Comparison of ENCODE assay signal across 12 cellular contexts in genomic region chr9:136655244-136656225, GRCh38. TPM values are rescaled to one million over a fixed set of nuclear protein-coding genes. Genes with fewer than 3 reads are reported as not detected.
DNase-seq lines count a peak whose midpoint lies in the region; ATAC-seq and TF ChIP-seq lines count a peak whose summit lies in the region.
"Had no signal": no experiment of that assay in that cellular context is flagged by ENCODE, and none has a peak within 500 bp of the region (broad histone marks: within the 10 kb centered on the region; RNA-seq: fewer than 3 reads in every experiment).

No MANE protein-coding gene starts in this region.

- intact Hi-C loops in PC-9 (cut with micrococcal nuclease; ENCODE audit: unreplicated experiment) (no loop called here), esophagus squamous epithelium (cut with DNase I) (no loop called here), Calu3 (cut with micrococcal nuclease; ENCODE audit: unreplicated experiment) (no loop called here)

- H3K4me3 ChIP-seq in BLaER1 treated with 17β-estradiol and CSF1 and Interleukin-3, amounts not matched to agents 10 nM and 100 nM: peak overlapping the region in 9 of 10 experiments; percentile 7 to 61 (median 28); a peak in 13 of 20 replicates
- H3K4me3 ChIP-seq in PC-9: no peak overlapping the region
- H3K4me3 ChIP-seq in esophagus squamous epithelium: peak overlapping the region in 1 of 4 donors; percentile 34
- H3K4me3 ChIP-seq in osteoblast (ENCODE audit: insufficient read depth, low read length): peak overlapping the region; percentile 19
- no peak overlapping the region for H3K4me3 ChIP-seq in brain microvascular endothelial cell (ENCODE audit: low read depth, low read length)

- POLR2A ChIA-PET in PC-9 (lab: Charles Lee; ENCODE audit: unreplicated experiment): no interaction called here

- H3K36me3 Mint-ChIP-seq in Calu3 (ENCODE audit: insufficient read depth, unreplicated experiment): no peaks in the 10 kb centered on the region
- H3K36me3 Mint-ChIP-seq: brain had no signal

- H3K27me3 Mint-ChIP-seq in Calu3 (ENCODE audit: unreplicated experiment): peaks cover 22% of the 10 kb centered on the region

- H3K4me2 ChIP-seq in BLaER1 treated with 17β-estradiol and CSF1 and Interleukin-3, amounts not matched to agents 10 nM and 100 nM: peak overlapping the region; percentile 85 to 100 (median 98)
- H3K4me2 ChIP-seq in PC-9 (peak overlapping the region; percentile 42; the same call in 1 of the 2 replicates), osteoblast (ENCODE audit: insufficient read depth, low read length) (peak overlapping the region; percentile 32)

- in situ Hi-C loops in brain microvascular endothelial cell (cut with HindIII; ENCODE audit: low pct_ligation_motif_present, low sequenced_read_pairs): no loop called here

- WGBS in esophagus squamous epithelium, 2 donors: 37 to 49% methylated on average over 10 to 11 of the region's 25 CpGs

- H3K4me3 Mint-ChIP-seq in Calu3 (ENCODE audit: low read depth, unreplicated experiment): no peak overlapping the region
- H3K4me3 Mint-ChIP-seq: brain had no signal

- no peak for TF ChIP-seq CTCF in PC-9 (conservative IDR thresholded peaks at IDR 0.05)
- TF ChIP-seq CTCF in esophagus squamous epithelium (IDR thresholded peaks at IDR 0.05): no peak
- TF ChIP-seq CTCF in osteoblast (IDR thresholded peaks at IDR 0.05; ENCODE audit: extremely low read depth, low read depth, low read length): no peak
- no peak for TF ChIP-seq CTCF in Calu3 (IDR thresholded peaks at IDR 0.05; ENCODE audit: unreplicated experiment)
- no peak for TF ChIP-seq CTCF in brain microvascular endothelial cell (IDR thresholded peaks at IDR 0.05; ENCODE audit: low read depth, low read length, missing control alignments)

- H3K27ac ChIP-seq in BLaER1 treated with 17β-estradiol and CSF1 and Interleukin-3, amounts not matched to agents 10 nM and 100 nM: peak overlapping the region; percentile 35 to 77 (median 64); a peak in 20 of 22 replicates
- H3K27ac ChIP-seq in PC-9: no peak overlapping the region
- H3K27ac ChIP-seq in esophagus squamous epithelium: peak overlapping the region; percentile 30 to 84 (median 58)
- no peak overlapping the region for H3K27ac ChIP-seq in osteoblast (ENCODE audit: low read depth, low read length)
- H3K27ac ChIP-seq in brain microvascular endothelial cell: no peak overlapping the region

- BruUV-seq in PC-9 (replicated peaks; lab: Mats Ljungman, UMichigan) (no TSS peak), Calu3 (replicated peaks; lab: Mats Ljungman, UMichigan) (no TSS peak)

- no peaks in the 10 kb centered on the region for H3K9me3 ChIP-seq in BLaER1 treated with 17β-estradiol and CSF1 and Interleukin-3, amounts not matched to agents 10 nM and 100 nM (replicated peaks in 1 of 11)
- no peaks in the 10 kb centered on the region for H3K9me3 ChIP-seq in PC-9 (ENCODE audit: insufficient read depth, low read depth)
- no peaks in the 10 kb centered on the region for H3K9me3 ChIP-seq in esophagus squamous epithelium
- no peaks in the 10 kb centered on the region for H3K9me3 ChIP-seq in osteoblast (ENCODE audit: low read depth, low read length)

- no peak for ATAC-seq in HG03565 (IDR thresholded peaks at IDR 0.05; ENCODE audit: unreplicated experiment)

- TF ChIP-seq POLR2A in esophagus squamous epithelium (IDR thresholded peaks at IDR 0.05): no peak

- 0 out of 2 replicates have a peak overlapping the region, but pooled peaks have one; percentile 68 for H2AFZ ChIP-seq in PC-9
- H2AFZ ChIP-seq in osteoblast (ENCODE audit: low read length): peak overlapping the region; percentile 70

- no peaks in the 10 kb centered on the region for H3K36me3 ChIP-seq in BLaER1 treated with 17β-estradiol and CSF1 and Interleukin-3, amounts not matched to agents 10 nM and 100 nM
- H3K36me3 ChIP-seq in PC-9 (ENCODE audit: low read depth) (no peaks in the 10 kb centered on the region), esophagus squamous epithelium (no peaks in the 10 kb centered on the region), osteoblast (ENCODE audit: insufficient read depth, low read length) (no peaks in the 10 kb centered on the region), brain microvascular endothelial cell (replicated peaks) (no peaks in the 10 kb centered on the region)

- no peaks in the 10 kb centered on the region for H3K4me1 Mint-ChIP-seq in Calu3 (ENCODE audit: low read depth, unreplicated experiment)

- H3K79me2 ChIP-seq in PC-9 (ENCODE audit: low read depth) (no peaks in the 10 kb centered on the region), osteoblast (ENCODE audit: insufficient read depth, low read length) (no peaks in the 10 kb centered on the region)

- no peaks in the 10 kb centered on the region for H3K9me3 Mint-ChIP-seq in Calu3 (ENCODE audit: low read depth, unreplicated experiment)

- H3K27me3 ChIP-seq in BLaER1 treated with 17β-estradiol and CSF1 and Interleukin-3, amounts not matched to agents 10 nM and 100 nM: peaks cover 0 to 48% (median 20%) of the 10 kb centered on the region in 11 experiments; a peak in 19 of 22 replicates
- H3K27me3 ChIP-seq in PC-9 (ENCODE audit: insufficient read depth, low read depth): peaks cover 26% of the 10 kb centered on the region; the same call in 1 of the 2 replicates
- peaks cover 0 to 74% (median 2%) of the 10 kb centered on the region in 4 donors for H3K27me3 ChIP-seq in esophagus squamous epithelium
- peaks cover 4% of the 10 kb centered on the region for H3K27me3 ChIP-seq in osteoblast (ENCODE audit: insufficient read depth, low read length)
- no peaks in the 10 kb centered on the region for H3K27me3 ChIP-seq in brain microvascular endothelial cell (replicated peaks)

- peaks cover 80 to 100% (median 100%) of the 10 kb centered on the region in 10 experiments for H3K4me1 ChIP-seq in BLaER1 treated with 17β-estradiol and CSF1 and Interleukin-3, amounts not matched to agents 10 nM and 100 nM
- no peaks in the 10 kb centered on the region; the same call in 1 of the 2 replicates for H3K4me1 ChIP-seq in PC-9 (replicated peaks; ENCODE audit: insufficient read depth)
- peaks cover 0 to 69% (median 6%) of the 10 kb centered on the region in 3 donors for H3K4me1 ChIP-seq in esophagus squamous epithelium
- H3K4me1 ChIP-seq in osteoblast (ENCODE audit: insufficient read depth, low read length): no peaks in the 10 kb centered on the region

- H3F3A ChIP-seq in PC-9 (ENCODE audit: insufficient read depth, low read depth): no peaks in the 10 kb centered on the region

- no peak overlapping the region for H3K27ac Mint-ChIP-seq in Calu3 (ENCODE audit: unreplicated experiment)

- no peaks in the 10 kb centered on the region for H4K20me1 ChIP-seq in BLaER1 treated with 17β-estradiol and CSF1 and Interleukin-3, amounts not matched to agents 10 nM and 100 nM
- H4K20me1 ChIP-seq in PC-9 (ENCODE audit: insufficient read depth): no peaks in the 10 kb centered on the region
- no peaks in the 10 kb centered on the region for H4K20me1 ChIP-seq in osteoblast (ENCODE audit: insufficient read depth, low read length)

- DNase-seq in PC-9: no peak
- DNase-seq in esophagus squamous epithelium (lab: John Stamatoyannopoulos, UW): no peak
- DNase-seq in osteoblast (ENCODE audit: insufficient read length, low spot score, missing footprints): no peak
- DNase-seq in Calu3: no peak
- no peak for DNase-seq in brain microvascular endothelial cell
- DNase-seq in middle frontal gyrus (ENCODE audit: extremely low spot score, low spot score): no peak

- CTCF ChIA-PET in PC-9 (lab: Charles Lee) (no interaction called here), Calu3 (lab: Charles Lee) (no interaction called here)

- H3K9me2 ChIP-seq in PC-9 (ENCODE audit: insufficient read depth): no peaks in the 10 kb centered on the region

- H3K9ac ChIP-seq in BLaER1 treated with 17β-estradiol and CSF1 and Interleukin-3, amounts not matched to agents 10 nM and 100 nM: peak overlapping the region; percentile 46 to 78 (median 62); a peak in 20 of 22 replicates

RNA-seq across cellular contexts. Expression of gene EGFL7, which starts 7.2 kb away (rescaled TPM):
- total RNA-seq in PC-9 (2021): 53.1 and 70.7 TPM in 2 replicates
- total RNA-seq in esophagus squamous epithelium: 10 to 100 TPM in 2 of 4 donors, 1 to 10 TPM in 2; 5.2 to 41.2 (median 21.2) TPM
- 3.3 and 6.2 TPM in 2 replicates for total RNA-seq in osteoblast
- total RNA-seq in Calu3 (2022): 1.2 and 1.3 TPM in 2 replicates

RNA-seq across cellular contexts. Expression of gene AGPAT2, which starts 31.7 kb away (rescaled TPM):
- total RNA-seq in PC-9 (2021): 124 and 136 TPM in 2 replicates
- total RNA-seq in esophagus squamous epithelium: 10 to 100 TPM; 66.2 to 80.6 (median 75.8) TPM
- total RNA-seq in osteoblast: 26.5 and 30.0 TPM in 2 replicates
- total RNA-seq in Calu3 (2022): 40.4 and 45.4 TPM in 2 replicates

RNA-seq across cellular contexts. Expression of gene DIPK1B, which starts 56.8 kb away (rescaled TPM):
- 19.0 and 32.6 TPM in 2 replicates for total RNA-seq in PC-9 (2021)
- 1 to 10 TPM in 3 of 4 donors, under 1 TPM in 1; 0.48 to 6.3 (median 1.1) TPM for total RNA-seq in esophagus squamous epithelium
- total RNA-seq in osteoblast: not detected in 2 replicates
- total RNA-seq in Calu3 (2022): 4.0 TPM in 2 replicates
- total RNA-seq: activated CD8-positive, alpha-beta memory T cell treated with anti-CD3 and anti-CD28 coated beads for 36 hours; HT-29; myocyte had no signal

Comparison
In these comparisons a context has a peak if more than half of its experiments do, and no peak if none do; other contexts are left out.
1. H3K27ac ChIP-seq: peak in BLaER1 treated with 17β-estradiol and CSF1 and Interleukin-3, amounts not matched to agents 10 nM and 100 nM (11 of 11) and esophagus squamous epithelium (4 of 4); none in PC-9 (single experiment), osteoblast (single experiment) and brain microvascular endothelial cell (single experiment).
2. H3K4me2 ChIP-seq: peak in every context shown above with its lines; median percentile 98 in BLaER1 treated with 17β-estradiol and CSF1 and Interleukin-3, amounts not matched to agents 10 nM and 100 nM; 42 in PC-9; 32 in osteoblast.
3. H3K4me3 ChIP-seq: peak in BLaER1 treated with 17β-estradiol and CSF1 and Interleukin-3, amounts not matched to agents 10 nM and 100 nM (9 of 10) and osteoblast (single experiment); none in PC-9 (single experiment) and brain microvascular endothelial cell (single experiment).